1 cellular context compared by ENCODE assay signal in the genomic region with DNA sequence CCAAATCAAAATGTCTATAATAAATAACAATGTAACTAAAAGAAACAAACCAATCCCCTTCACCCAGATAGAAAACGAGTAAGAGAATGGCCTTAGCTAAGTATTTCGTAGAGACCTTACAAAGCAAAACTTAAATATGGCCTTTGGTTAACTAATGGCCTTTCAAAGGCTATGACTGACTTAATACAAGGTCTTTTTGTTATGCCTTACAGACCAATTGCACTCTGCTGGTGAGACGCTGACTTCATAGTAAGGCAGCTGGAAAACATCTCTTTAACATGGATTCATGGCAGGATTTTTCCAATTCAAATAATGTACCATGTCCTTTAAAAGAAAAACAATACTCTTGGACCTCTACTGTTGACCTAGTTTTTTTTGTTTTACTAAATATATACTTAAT.
TF ChIP-seq lines count a peak whose summit lies in the region.

No MANE protein-coding gene starts in this region.

TF ChIP-seq in K562, 482 proteins besides CTCF, POLR2A, EP300 and RAD21:
- TF ChIP-seq, protein P1, sequence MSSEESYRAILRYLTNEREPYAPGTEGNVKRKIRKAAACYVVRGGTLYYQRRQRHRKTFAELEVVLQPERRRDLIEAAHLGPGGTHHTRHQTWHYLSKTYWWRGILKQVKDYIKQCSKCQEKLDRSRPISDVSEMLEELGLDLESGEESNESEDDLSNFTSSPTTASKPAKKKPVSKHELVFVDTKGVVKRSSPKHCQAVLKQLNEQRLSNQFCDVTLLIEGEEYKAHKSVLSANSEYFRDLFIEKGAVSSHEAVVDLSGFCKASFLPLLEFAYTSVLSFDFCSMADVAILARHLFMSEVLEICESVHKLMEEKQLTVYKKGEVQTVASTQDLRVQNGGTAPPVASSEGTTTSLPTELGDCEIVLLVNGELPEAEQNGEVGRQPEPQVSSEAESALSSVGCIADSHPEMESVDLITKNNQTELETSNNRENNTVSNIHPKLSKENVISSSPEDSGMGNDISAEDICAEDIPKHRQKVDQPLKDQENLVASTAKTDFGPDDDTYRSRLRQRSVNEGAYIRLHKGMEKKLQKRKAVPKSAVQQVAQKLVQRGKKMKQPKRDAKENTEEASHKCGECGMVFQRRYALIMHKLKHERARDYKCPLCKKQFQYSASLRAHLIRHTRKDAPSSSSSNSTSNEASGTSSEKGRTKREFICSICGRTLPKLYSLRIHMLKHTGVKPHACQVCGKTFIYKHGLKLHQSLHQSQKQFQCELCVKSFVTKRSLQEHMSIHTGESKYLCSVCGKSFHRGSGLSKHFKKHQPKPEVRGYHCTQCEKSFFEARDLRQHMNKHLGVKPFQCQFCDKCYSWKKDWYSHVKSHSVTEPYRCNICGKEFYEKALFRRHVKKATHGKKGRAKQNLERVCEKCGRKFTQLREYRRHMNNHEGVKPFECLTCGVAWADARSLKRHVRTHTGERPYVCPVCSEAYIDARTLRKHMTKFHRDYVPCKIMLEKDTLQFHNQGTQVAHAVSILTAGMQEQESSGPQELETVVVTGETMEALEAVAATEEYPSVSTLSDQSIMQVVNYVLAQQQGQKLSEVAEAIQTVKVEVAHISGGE (CRISPR knock-in tag; IDR thresholded peaks at IDR 0.05): no peak
- TF ChIP-seq ZNF23 (CRISPR knock-in tag; IDR thresholded peaks at IDR 0.05) (no peak), TBP (optimal IDR thresholded peaks at IDR 0.05; ENCODE audit: low read depth, low read length) (no peak), TFAM (CRISPR knock-in tag; conservative IDR thresholded peaks at IDR 0.05) (no peak)
- TF ChIP-seq, protein P2, sequence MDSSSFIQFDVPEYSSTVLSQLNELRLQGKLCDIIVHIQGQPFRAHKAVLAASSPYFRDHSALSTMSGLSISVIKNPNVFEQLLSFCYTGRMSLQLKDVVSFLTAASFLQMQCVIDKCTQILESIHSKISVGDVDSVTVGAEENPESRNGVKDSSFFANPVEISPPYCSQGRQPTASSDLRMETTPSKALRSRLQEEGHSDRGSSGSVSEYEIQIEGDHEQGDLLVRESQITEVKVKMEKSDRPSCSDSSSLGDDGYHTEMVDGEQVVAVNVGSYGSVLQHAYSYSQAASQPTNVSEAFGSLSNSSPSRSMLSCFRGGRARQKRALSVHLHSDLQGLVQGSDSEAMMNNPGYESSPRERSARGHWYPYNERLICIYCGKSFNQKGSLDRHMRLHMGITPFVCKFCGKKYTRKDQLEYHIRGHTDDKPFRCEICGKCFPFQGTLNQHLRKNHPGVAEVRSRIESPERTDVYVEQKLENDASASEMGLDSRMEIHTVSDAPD (CRISPR knock-in tag; IDR thresholded peaks at IDR 0.05): no peak
- TF ChIP-seq, protein P3, sequence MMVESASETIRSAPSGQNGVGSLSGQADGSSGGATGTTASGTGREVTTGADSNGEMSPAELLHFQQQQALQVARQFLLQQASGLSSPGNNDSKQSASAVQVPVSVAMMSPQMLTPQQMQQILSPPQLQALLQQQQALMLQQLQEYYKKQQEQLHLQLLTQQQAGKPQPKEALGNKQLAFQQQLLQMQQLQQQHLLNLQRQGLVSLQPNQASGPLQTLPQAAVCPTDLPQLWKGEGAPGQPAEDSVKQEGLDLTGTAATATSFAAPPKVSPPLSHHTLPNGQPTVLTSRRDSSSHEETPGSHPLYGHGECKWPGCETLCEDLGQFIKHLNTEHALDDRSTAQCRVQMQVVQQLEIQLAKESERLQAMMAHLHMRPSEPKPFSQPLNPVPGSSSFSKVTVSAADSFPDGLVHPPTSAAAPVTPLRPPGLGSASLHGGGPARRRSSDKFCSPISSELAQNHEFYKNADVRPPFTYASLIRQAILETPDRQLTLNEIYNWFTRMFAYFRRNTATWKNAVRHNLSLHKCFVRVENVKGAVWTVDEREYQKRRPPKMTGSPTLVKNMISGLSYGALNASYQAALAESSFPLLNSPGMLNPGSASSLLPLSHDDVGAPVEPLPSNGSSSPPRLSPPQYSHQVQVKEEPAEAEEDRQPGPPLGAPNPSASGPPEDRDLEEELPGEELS (CRISPR knock-in tag; IDR thresholded peaks at IDR 0.05; ENCODE audit: borderline replicate concordance): no peak
- TF ChIP-seq, protein P4, sequence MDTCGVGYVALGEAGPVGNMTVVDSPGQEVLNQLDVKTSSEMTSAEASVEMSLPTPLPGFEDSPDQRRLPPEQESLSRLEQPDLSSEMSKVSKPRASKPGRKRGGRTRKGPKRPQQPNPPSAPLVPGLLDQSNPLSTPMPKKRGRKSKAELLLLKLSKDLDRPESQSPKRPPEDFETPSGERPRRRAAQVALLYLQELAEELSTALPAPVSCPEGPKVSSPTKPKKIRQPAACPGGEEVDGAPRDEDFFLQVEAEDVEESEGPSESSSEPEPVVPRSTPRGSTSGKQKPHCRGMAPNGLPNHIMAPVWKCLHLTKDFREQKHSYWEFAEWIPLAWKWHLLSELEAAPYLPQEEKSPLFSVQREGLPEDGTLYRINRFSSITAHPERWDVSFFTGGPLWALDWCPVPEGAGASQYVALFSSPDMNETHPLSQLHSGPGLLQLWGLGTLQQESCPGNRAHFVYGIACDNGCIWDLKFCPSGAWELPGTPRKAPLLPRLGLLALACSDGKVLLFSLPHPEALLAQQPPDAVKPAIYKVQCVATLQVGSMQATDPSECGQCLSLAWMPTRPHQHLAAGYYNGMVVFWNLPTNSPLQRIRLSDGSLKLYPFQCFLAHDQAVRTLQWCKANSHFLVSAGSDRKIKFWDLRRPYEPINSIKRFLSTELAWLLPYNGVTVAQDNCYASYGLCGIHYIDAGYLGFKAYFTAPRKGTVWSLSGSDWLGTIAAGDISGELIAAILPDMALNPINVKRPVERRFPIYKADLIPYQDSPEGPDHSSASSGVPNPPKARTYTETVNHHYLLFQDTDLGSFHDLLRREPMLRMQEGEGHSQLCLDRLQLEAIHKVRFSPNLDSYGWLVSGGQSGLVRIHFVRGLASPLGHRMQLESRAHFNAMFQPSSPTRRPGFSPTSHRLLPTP (IDR thresholded peaks at IDR 0.05; ENCODE audit: borderline replicate concordance, extremely low read depth, insufficient read length): no peak
